ENCODE assay signal across 8 cellular contexts in the genomic region with DNA sequence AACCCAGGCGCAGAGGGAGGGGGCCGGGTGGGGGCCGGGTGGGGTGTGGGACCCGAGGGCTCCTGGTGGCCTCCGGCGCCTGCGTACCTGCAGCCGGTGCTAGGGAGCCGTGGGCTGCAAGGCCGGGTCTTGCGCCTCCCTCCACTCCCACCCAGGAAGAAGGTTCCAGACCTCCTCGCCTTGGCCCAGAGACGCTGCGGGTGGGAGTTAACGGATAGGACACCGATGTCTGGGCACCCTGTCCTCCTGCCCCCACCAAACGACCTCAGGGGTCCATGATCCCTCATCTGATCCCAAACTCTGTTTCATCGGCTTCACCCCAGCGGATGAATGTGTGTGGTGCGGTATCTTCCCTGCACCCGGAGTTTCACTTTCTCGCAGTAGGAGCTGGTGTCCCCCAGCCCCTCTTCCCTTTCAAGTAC. TPM values are rescaled to one million over a fixed set of nuclear protein-coding genes. Genes with fewer than 3 reads are reported as not detected.
A peak's percentile ranks its signal among the peaks of the same experiment; 100 is the strongest.
DNase-seq lines count a peak whose midpoint lies in the region; FAIRE-seq and TF ChIP-seq lines count a peak whose summit lies in the region.

No MANE protein-coding gene starts in this region.

- H3K4me3 ChIP-seq in GM12865 (ENCODE audit: low read depth, low read length) (peak overlapping the region; percentile 76), endocrine pancreas (ENCODE audit: control insufficient read depth, insufficient read depth, low read length) (peak overlapping the region; percentile 40)

- H3K36me3 Mint-ChIP-seq in nephron progenitor cell (ENCODE audit: low read depth) = peaks cover 15% of the 10 kb centered on the region

- peak; percentile 32 for DNase-seq in GM12865 (ENCODE audit: low read depth)
- peak; percentile 33 to 71 for DNase-seq in NCI-H526 (lab: John Stamatoyannopoulos, UW)
- DNase-seq in nephron progenitor cell = no peak
- no peak for DNase-seq in D721Med (ENCODE audit: insufficient read length, low spot score)
- DNase-seq in G401 (ENCODE audit: low spot score) = no peak
- no peak for DNase-seq in NCI-H1105 treated with DMSO at 0.1 percent for 48 hours (lab: John Stamatoyannopoulos, UW)
- DNase-seq in NCI-H345 treated with DMSO at 0.1 percent for 48 hours (lab: John Stamatoyannopoulos, UW; ENCODE audit: unreplicated experiment) = no peak

- TF ChIP-seq CTCF in GM12865 (IDR thresholded peaks at IDR 0.05; ENCODE audit: insufficient read depth, low read depth, low read length, missing control alignments) = no peak
- TF ChIP-seq CTCF in nephron progenitor cell (IDR thresholded peaks at IDR 0.05) = no peak
- no peak for TF ChIP-seq CTCF in D721Med (IDR thresholded peaks at IDR 0.05; ENCODE audit: insufficient read depth, missing control alignments)

- H3K4me1 Mint-ChIP-seq in nephron progenitor cell = peaks cover 85% of the 10 kb centered on the region

- FAIRE-seq in D721Med (lab: Jason Lieb, UNC) = no peak

- H3K27ac Mint-ChIP-seq in nephron progenitor cell = peak overlapping the region; percentile 95

- in situ Hi-C loops in G401 (cut with HindIII; ENCODE audit: low sequenced_read_pairs) = no loop called here

- peak overlapping the region; percentile 97 for H3K4me3 Mint-ChIP-seq in nephron progenitor cell

- H3K27me3 Mint-ChIP-seq in nephron progenitor cell (ENCODE audit: low read depth, poor library complexity) = peaks cover 59% of the 10 kb centered on the region

- peak overlapping the region; percentile 47 for H3K9ac ChIP-seq in endocrine pancreas (ENCODE audit: control insufficient read depth, insufficient read depth, low read length)

- peaks cover 31% of the 10 kb centered on the region for H3K27me3 ChIP-seq in endocrine pancreas (ENCODE audit: control insufficient read depth, insufficient read depth, low read length)

- no peaks in the 10 kb centered on the region for H3K9me3 Mint-ChIP-seq in nephron progenitor cell

- H3K9me3 ChIP-seq in endocrine pancreas (ENCODE audit: control insufficient read depth, low read length) = no peaks in the 10 kb centered on the region

- no peaks in the 10 kb centered on the region for H3K4me1 ChIP-seq in endocrine pancreas (ENCODE audit: control insufficient read depth, insufficient read depth, low read length)

- peaks cover 6% of the 10 kb centered on the region for H3K36me3 ChIP-seq in endocrine pancreas (ENCODE audit: control insufficient read depth, insufficient read depth, low read length)

RNA-seq across cellular contexts. Expression of a gene that starts 0.9 kb away (rescaled TPM):
- total RNA-seq in G401 (2014; rRNA removed; shearing (Covaris generic)) = 210 and 226 TPM in 2 replicates

Comparison
In these comparisons a context has a peak if more than half of its experiments do, and no peak if none do; other contexts are left out.
1. DNase-seq: peak in GM12865 (single experiment) and NCI-H526 (2 of 2); none in nephron progenitor cell (single experiment), D721Med (single experiment), G401 (single experiment), NCI-H1105 treated with DMSO at 0.1 percent for 48 hours (single experiment) and NCI-H345 treated with DMSO at 0.1 percent for 48 hours (single experiment).